17 cellular contexts compared by ENCODE assay signal in genomic region chr11:65672180-65672860, GRCh38.
"Had no signal": no experiment of that assay in that cellular context is flagged by ENCODE, and none has a peak within 500 bp of the region (broad histone marks: within the 10 kb centered on the region; RNA-seq: fewer than 3 reads in every experiment).

No MANE protein-coding gene starts in this region.

- ATAC-seq: natural killer cell treated with Interleukin-12 subunit alpha and Interleukin-12 subunit beta and Interleukin-15 and Interleukin-18, amount 100 ng/mL, for 72 hours had no signal

- DNase-seq: activated B cell treated with CpG ODN at 0.5 μM for 24 hours; activated gamma-delta T cell; activated T-cell treated with anti-CD3 and anti-CD28 coated beads, Interleukin-2, amount 50 U/mL, for 1 hour; anterior cingulate cortex; cerebellar nuclear complex; effector CD8-positive, alpha-beta T cell; foreskin fibroblast; glutamatergic neuron; mesendoderm; retina; stimulated activated CD4-positive, alpha-beta T cell treated with anti-CD3 and anti-CD28 coated beads, Interleukin-2, amount 100 ng/mL, for 48 hours; stimulated activated naive CD4-positive, alpha-beta T cell; SW 1271; trophoblast cell had no signal

- H3K27ac ChIP-seq: breast epithelium had no signal

- H3K4me1 Mint-ChIP-seq: activated B cell treated with CpG ODN at 0.5 μM for 24 hours had no signal

- H3K27me3 Mint-ChIP-seq: activated B cell treated with CpG ODN at 0.5 μM for 24 hours; natural killer cell treated with Interleukin-12 subunit alpha and Interleukin-12 subunit beta and Interleukin-15 and Interleukin-18, amount 100 ng/mL, for 72 hours had no signal

- H3K36me3 Mint-ChIP-seq: natural killer cell treated with Interleukin-12 subunit alpha and Interleukin-12 subunit beta and Interleukin-15 and Interleukin-18, amount 100 ng/mL, for 72 hours had no signal

- H3K4me3 Mint-ChIP-seq: activated B cell treated with CpG ODN at 0.5 μM for 24 hours; natural killer cell treated with Interleukin-12 subunit alpha and Interleukin-12 subunit beta and Interleukin-15 and Interleukin-18, amount 100 ng/mL, for 72 hours; T-helper 2 cell treated with Interferon-gamma antibody and Interleukin-4, amounts not matched to agents 5 μg/mL and 100 μg/mL, for 36 hours had no signal

- H3K9me3 Mint-ChIP-seq: activated B cell treated with CpG ODN at 0.5 μM for 24 hours; natural killer cell treated with Interleukin-12 subunit alpha and Interleukin-12 subunit beta and Interleukin-15 and Interleukin-18, amount 100 ng/mL, for 72 hours; T-helper 2 cell treated with Interferon-gamma antibody and Interleukin-4, amounts not matched to agents 5 μg/mL and 100 μg/mL, for 36 hours had no signal

- H3K36me3 ChIP-seq: breast epithelium had no signal

- H3K27me3 ChIP-seq: breast epithelium had no signal

- H3K4me3 ChIP-seq: breast epithelium had no signal

- H3K9me3 ChIP-seq: breast epithelium had no signal

- H3K27ac Mint-ChIP-seq: activated B cell treated with CpG ODN at 0.5 μM for 24 hours; natural killer cell treated with Interleukin-12 subunit alpha and Interleukin-12 subunit beta and Interleukin-15 and Interleukin-18, amount 100 ng/mL, for 72 hours; T-helper 2 cell treated with Interferon-gamma antibody and Interleukin-4, amounts not matched to agents 5 μg/mL and 100 μg/mL, for 36 hours had no signal

- H3K4me1 ChIP-seq: breast epithelium had no signal
